Comparison of ENCODE assay signal across 26 cellular contexts in genomic region chr7:113828581-113828980, GRCh38.
DNase-seq lines count a peak whose midpoint lies in the region; ATAC-seq, FAIRE-seq and TF ChIP-seq lines count a peak whose summit lies in the region.
"Had no signal": no experiment of that assay in that cellular context is flagged by ENCODE, and none has a peak within 500 bp of the region (broad histone marks: within the 10 kb centered on the region; RNA-seq: fewer than 3 reads in every experiment).

No MANE protein-coding gene starts in this region.

- no TSS peak for BruUV-seq in endothelial cell of umbilical vein (replicated peaks; lab: Mats Ljungman, UMichigan)

- no peak overlapping the region for H3K4me3 ChIP-seq in endothelial cell of umbilical vein (replicated peaks in 1 of 3; ENCODE audit: insufficient read depth in 1 of 3, low read depth in 1 of 3, low read length in 3 of 3)
- no peak overlapping the region for H3K4me3 ChIP-seq in osteoblast (ENCODE audit: insufficient read depth, low read length)
- H3K4me3 ChIP-seq in small intestine (ENCODE audit: low read depth in 1 of 2, low read length in 2 of 2): no peak overlapping the region
- H3K4me3 ChIP-seq: BLaER1, GM12878 had no signal

- no peaks in the 10 kb centered on the region for H3K4me1 Mint-ChIP-seq in activated T-helper 17 cell treated with anti-CD3 and anti-CD28 coated beads, Interleukin-2, amount 50 U/mL, for 72 hours
- H3K4me1 Mint-ChIP-seq: CD14-positive monocyte; CD4-positive, alpha-beta memory T cell; CD4-positive, CD25-positive, alpha-beta regulatory T cell; CD8-positive, alpha-beta memory T cell had no signal

- no peak overlapping the region for H2AFZ ChIP-seq in endothelial cell of umbilical vein (ENCODE audit: low read depth, low read length)
- H2AFZ ChIP-seq in osteoblast (ENCODE audit: low read length): no peak overlapping the region

- FAIRE-seq in endothelial cell of umbilical vein (lab: Jason Lieb, UNC): no peak
- no peak for FAIRE-seq in small intestine (lab: Jason Lieb, UNC)
- FAIRE-seq: GM12878, GM12892, GM18507 had no signal

- POLR2A ChIA-PET in endothelial cell of umbilical vein (lab: Charles Lee): no interaction called here

- TF ChIP-seq CTCF in endothelial cell of umbilical vein (IDR thresholded peaks at IDR 0.05; ENCODE audit: extremely low read depth in 1 of 2, insufficient read depth in 1 of 2, low read depth in 1 of 2, low read length in 2 of 2): no peak
- no peak for TF ChIP-seq CTCF in osteoblast (IDR thresholded peaks at IDR 0.05; ENCODE audit: extremely low read depth, low read depth, low read length)

- DNase-seq in dermis blood vessel endothelial cell (peak; percentile 4), endothelial cell of umbilical vein (ENCODE audit: low read depth, low spot score) (peak; percentile 75), osteoblast (ENCODE audit: insufficient read length, low spot score, missing footprints) (peak; percentile 10), small intestine (no peak)
- DNase-seq: 8988T; ACHN; BE2C; C1 segment of cervical spinal cord; CD4-positive, alpha-beta memory T cell; CD4-positive, CD25-positive, alpha-beta regulatory T cell; CD8-positive, alpha-beta memory T cell; COR-L47; DMS 273 treated with DMSO at 0.1 percent for 48 hours; DMS153; DMS53; DMS79; DND-41; EL; GDM1 had no signal

- WGBS in small intestine, 3 donors: 57 to 67% (median 59%) methylated on average over 3 of the region's 3 CpGs

- no peaks in the 10 kb centered on the region for H3K36me3 Mint-ChIP-seq in activated T-helper 17 cell treated with anti-CD3 and anti-CD28 coated beads, Interleukin-2, amount 50 U/mL, for 72 hours (ENCODE audit: low read depth)
- H3K36me3 Mint-ChIP-seq: CD14-positive monocyte; CD4-positive, alpha-beta memory T cell; CD4-positive, CD25-positive, alpha-beta regulatory T cell; CD8-positive, alpha-beta memory T cell had no signal

- H3K27ac ChIP-seq in endothelial cell of umbilical vein (ENCODE audit: insufficient read depth, low read depth, low read length): no peak overlapping the region
- no peak overlapping the region for H3K27ac ChIP-seq in osteoblast (ENCODE audit: low read depth, low read length)
- H3K27ac ChIP-seq in small intestine (ENCODE audit: low read depth in 1 of 2, low read length in 1 of 2): no peak overlapping the region
- H3K27ac ChIP-seq: BLaER1 had no signal

- H3K9ac ChIP-seq in endothelial cell of umbilical vein (replicated peaks; ENCODE audit: extremely low read depth, insufficient read depth, low read length): no peak overlapping the region
- H3K9ac ChIP-seq: BLaER1 had no signal

- no peaks in the 10 kb centered on the region for H3K9me3 ChIP-seq in endothelial cell of umbilical vein (replicated peaks; ENCODE audit: control insufficient read depth, insufficient read depth, low read length)
- no peaks in the 10 kb centered on the region for H3K9me3 ChIP-seq in osteoblast (ENCODE audit: low read depth, low read length)
- H3K9me3 ChIP-seq in small intestine (ENCODE audit: control insufficient read depth, low read depth): no peaks in the 10 kb centered on the region
- H3K9me3 ChIP-seq: BE2C, BLaER1 had no signal

- no peaks in the 10 kb centered on the region for H4K20me1 ChIP-seq in endothelial cell of umbilical vein (replicated peaks; ENCODE audit: control insufficient read depth, extremely low read depth, insufficient read depth, low read length)
- H4K20me1 ChIP-seq in osteoblast (ENCODE audit: insufficient read depth, low read length): no peaks in the 10 kb centered on the region
- H4K20me1 ChIP-seq: BLaER1 had no signal

- H3K27me3 ChIP-seq in endothelial cell of umbilical vein (ENCODE audit: control insufficient read depth in 2 of 2, insufficient read depth in 2 of 2, low read length in 2 of 2) (no peaks in the 10 kb centered on the region), osteoblast (ENCODE audit: insufficient read depth, low read length) (no peaks in the 10 kb centered on the region), small intestine (ENCODE audit: control insufficient read depth in 2 of 2, insufficient read depth in 2 of 2, low read length in 2 of 2) (no peaks in the 10 kb centered on the region)
- H3K27me3 ChIP-seq: BE2C, BLaER1 had no signal

- H3K4me2 ChIP-seq in endothelial cell of umbilical vein (ENCODE audit: insufficient read depth, low read length): no peak overlapping the region
- H3K4me2 ChIP-seq in osteoblast (ENCODE audit: insufficient read depth, low read length): no peak overlapping the region
- H3K4me2 ChIP-seq: BLaER1 had no signal

- no peak for TF ChIP-seq POLR2A in endothelial cell of umbilical vein (IDR thresholded peaks at IDR 0.05; ENCODE audit: low read depth, low read length)

- H3K9me3 Mint-ChIP-seq in activated T-helper 17 cell treated with anti-CD3 and anti-CD28 coated beads, Interleukin-2, amount 50 U/mL, for 72 hours: peaks cover 4% of the 10 kb centered on the region

- ATAC-seq in activated T-helper 17 cell treated with anti-CD3 and anti-CD28 coated beads, Interleukin-2, amount 50 U/mL, for 72 hours (replicated peaks): no peak
- no peak for ATAC-seq in HG03108 (IDR thresholded peaks at IDR 0.05; ENCODE audit: unreplicated experiment)
- ATAC-seq: GM12878 had no signal

- no peak overlapping the region for H3K27ac Mint-ChIP-seq in activated T-helper 17 cell treated with anti-CD3 and anti-CD28 coated beads, Interleukin-2, amount 50 U/mL, for 72 hours
- H3K27ac Mint-ChIP-seq: CD4-positive, alpha-beta memory T cell; CD4-positive, CD25-positive, alpha-beta regulatory T cell; CD8-positive, alpha-beta memory T cell had no signal

- dilution Hi-C loops in endothelial cell of umbilical vein (cut with MboI; ENCODE audit: extremely low pct_ligation_motif_present, low sequenced_read_pairs): no loop called here

- CTCF ChIA-PET in endothelial cell of umbilical vein (lab: Charles Lee): interaction anchor here (1.2 to 1.9 kb wide), 2 partner anchors 32 to 38 kb away, joined by 3 to 5 read pairs; no protein-coding TSS in a partner anchor

- H3K36me3 ChIP-seq in endothelial cell of umbilical vein (ENCODE audit: control insufficient read depth in 2 of 2, extremely low read depth in 1 of 2, insufficient read depth in 2 of 2, low read length in 2 of 2) (no peaks in the 10 kb centered on the region), osteoblast (ENCODE audit: insufficient read depth, low read length) (no peaks in the 10 kb centered on the region), small intestine (ENCODE audit: control insufficient read depth in 2 of 2, insufficient read depth in 2 of 2, low read length in 2 of 2) (no peaks in the 10 kb centered on the region)
- H3K36me3 ChIP-seq: BE2C, BLaER1 had no signal

- H3K4me3 Mint-ChIP-seq in activated T-helper 17 cell treated with anti-CD3 and anti-CD28 coated beads, Interleukin-2, amount 50 U/mL, for 72 hours: no peak overlapping the region
- H3K4me3 Mint-ChIP-seq: CD14-positive monocyte; CD4-positive, alpha-beta memory T cell; CD4-positive, CD25-positive, alpha-beta regulatory T cell; CD8-positive, alpha-beta memory T cell had no signal

- H3K4me1 ChIP-seq in endothelial cell of umbilical vein (ENCODE audit: control insufficient read depth, extremely low read depth, insufficient read depth, low read length) (peaks cover 9% of the 10 kb centered on the region), osteoblast (ENCODE audit: insufficient read depth, low read length) (no peaks in the 10 kb centered on the region), small intestine (ENCODE audit: control insufficient read depth in 2 of 2, insufficient read depth in 1 of 2, low read depth in 1 of 2, low read length in 1 of 2) (no peaks in the 10 kb centered on the region)
- H3K4me1 ChIP-seq: BE2C, BLaER1 had no signal

- H3K27me3 Mint-ChIP-seq in activated T-helper 17 cell treated with anti-CD3 and anti-CD28 coated beads, Interleukin-2, amount 50 U/mL, for 72 hours: no peaks in the 10 kb centered on the region
- H3K27me3 Mint-ChIP-seq: CD4-positive, alpha-beta memory T cell; CD4-positive, CD25-positive, alpha-beta regulatory T cell; CD8-positive, alpha-beta memory T cell had no signal

- H3K9me1 ChIP-seq in endothelial cell of umbilical vein (replicated peaks; ENCODE audit: control insufficient read depth, extremely low read depth, insufficient read depth, low read length): no peaks in the 10 kb centered on the region

- H3K79me2 ChIP-seq in endothelial cell of umbilical vein (ENCODE audit: control insufficient read depth, insufficient read depth, low read length): no peaks in the 10 kb centered on the region
- no peaks in the 10 kb centered on the region for H3K79me2 ChIP-seq in osteoblast (ENCODE audit: insufficient read depth, low read length)

- intact Hi-C loops in endothelial cell of umbilical vein (cut with micrococcal nuclease): loop anchor here (2.0 kb wide), 1 partner anchor 32 kb away; no protein-coding TSS in a partner anchor

TF ChIP-seq in endothelial cell of umbilical vein, 7 proteins besides CTCF, POLR2A, EP300 and RAD21:
- TF ChIP-seq, protein P1, sequence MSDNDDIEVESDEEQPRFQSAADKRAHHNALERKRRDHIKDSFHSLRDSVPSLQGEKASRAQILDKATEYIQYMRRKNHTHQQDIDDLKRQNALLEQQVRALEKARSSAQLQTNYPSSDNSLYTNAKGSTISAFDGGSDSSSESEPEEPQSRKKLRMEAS (IDR thresholded peaks at IDR 0.05; ENCODE audit: insufficient read depth, insufficient read length): no peak
- no peak for TF ChIP-seq EZH2 (IDR thresholded peaks at IDR 0.05; ENCODE audit: borderline replicate concordance, low read depth, low read length, severe bottlenecking)
- TF ChIP-seq JUN (IDR thresholded peaks at IDR 0.05; ENCODE audit: borderline replicate concordance, insufficient read depth, insufficient read length, low read depth): no peak
- TF ChIP-seq GATA2 (IDR thresholded peaks at IDR 0.05; ENCODE audit: insufficient read depth, insufficient read length, low read depth, low read length): no peak
- no peak for TF ChIP-seq FOS (IDR thresholded peaks at IDR 0.05; ENCODE audit: borderline replicate concordance, insufficient read depth, low read length)
- TF ChIP-seq POLR2AphosphoS5 (IDR thresholded peaks at IDR 0.05; ENCODE audit: insufficient read depth, low read depth, low read length): no peak
- TF ChIP-seq MYC (IDR thresholded peaks at IDR 0.05; ENCODE audit: low read depth, low read length): no peak
TF ChIP-seq in endothelial cell of umbilical vein: peak in this region for 0.
